Comparison of ENCODE assay signal across 1 cellular context in the genomic region with DNA sequence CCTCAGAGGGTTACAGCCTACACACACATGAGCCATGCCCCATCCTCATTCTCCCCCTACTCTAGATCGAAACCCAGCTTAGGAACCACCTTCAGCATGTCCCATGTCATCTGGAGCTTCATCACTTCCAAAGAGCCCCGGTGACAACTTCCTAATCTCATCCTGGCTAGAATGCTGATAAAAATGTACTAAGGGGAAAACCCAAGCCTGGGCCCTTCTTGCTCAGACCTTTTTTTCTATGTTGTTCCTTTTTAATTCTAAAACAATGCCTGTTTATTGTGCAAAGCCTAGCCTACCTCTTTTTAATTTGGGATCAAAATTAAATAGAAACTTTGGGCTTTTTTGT.
TF ChIP-seq lines count a peak whose summit lies in the region.

No MANE protein-coding gene starts in this region.

TF ChIP-seq in H1, 55 proteins besides CTCF, POLR2A, EP300 and RAD21 (continued from another document):
- TF ChIP-seq, protein P1, sequence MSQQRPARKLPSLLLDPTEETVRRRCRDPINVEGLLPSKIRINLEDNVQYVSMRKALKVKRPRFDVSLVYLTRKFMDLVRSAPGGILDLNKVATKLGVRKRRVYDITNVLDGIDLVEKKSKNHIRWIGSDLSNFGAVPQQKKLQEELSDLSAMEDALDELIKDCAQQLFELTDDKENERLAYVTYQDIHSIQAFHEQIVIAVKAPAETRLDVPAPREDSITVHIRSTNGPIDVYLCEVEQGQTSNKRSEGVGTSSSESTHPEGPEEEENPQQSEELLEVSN (IDR thresholded peaks at IDR 0.05): no peak
- TF ChIP-seq, protein P2, sequence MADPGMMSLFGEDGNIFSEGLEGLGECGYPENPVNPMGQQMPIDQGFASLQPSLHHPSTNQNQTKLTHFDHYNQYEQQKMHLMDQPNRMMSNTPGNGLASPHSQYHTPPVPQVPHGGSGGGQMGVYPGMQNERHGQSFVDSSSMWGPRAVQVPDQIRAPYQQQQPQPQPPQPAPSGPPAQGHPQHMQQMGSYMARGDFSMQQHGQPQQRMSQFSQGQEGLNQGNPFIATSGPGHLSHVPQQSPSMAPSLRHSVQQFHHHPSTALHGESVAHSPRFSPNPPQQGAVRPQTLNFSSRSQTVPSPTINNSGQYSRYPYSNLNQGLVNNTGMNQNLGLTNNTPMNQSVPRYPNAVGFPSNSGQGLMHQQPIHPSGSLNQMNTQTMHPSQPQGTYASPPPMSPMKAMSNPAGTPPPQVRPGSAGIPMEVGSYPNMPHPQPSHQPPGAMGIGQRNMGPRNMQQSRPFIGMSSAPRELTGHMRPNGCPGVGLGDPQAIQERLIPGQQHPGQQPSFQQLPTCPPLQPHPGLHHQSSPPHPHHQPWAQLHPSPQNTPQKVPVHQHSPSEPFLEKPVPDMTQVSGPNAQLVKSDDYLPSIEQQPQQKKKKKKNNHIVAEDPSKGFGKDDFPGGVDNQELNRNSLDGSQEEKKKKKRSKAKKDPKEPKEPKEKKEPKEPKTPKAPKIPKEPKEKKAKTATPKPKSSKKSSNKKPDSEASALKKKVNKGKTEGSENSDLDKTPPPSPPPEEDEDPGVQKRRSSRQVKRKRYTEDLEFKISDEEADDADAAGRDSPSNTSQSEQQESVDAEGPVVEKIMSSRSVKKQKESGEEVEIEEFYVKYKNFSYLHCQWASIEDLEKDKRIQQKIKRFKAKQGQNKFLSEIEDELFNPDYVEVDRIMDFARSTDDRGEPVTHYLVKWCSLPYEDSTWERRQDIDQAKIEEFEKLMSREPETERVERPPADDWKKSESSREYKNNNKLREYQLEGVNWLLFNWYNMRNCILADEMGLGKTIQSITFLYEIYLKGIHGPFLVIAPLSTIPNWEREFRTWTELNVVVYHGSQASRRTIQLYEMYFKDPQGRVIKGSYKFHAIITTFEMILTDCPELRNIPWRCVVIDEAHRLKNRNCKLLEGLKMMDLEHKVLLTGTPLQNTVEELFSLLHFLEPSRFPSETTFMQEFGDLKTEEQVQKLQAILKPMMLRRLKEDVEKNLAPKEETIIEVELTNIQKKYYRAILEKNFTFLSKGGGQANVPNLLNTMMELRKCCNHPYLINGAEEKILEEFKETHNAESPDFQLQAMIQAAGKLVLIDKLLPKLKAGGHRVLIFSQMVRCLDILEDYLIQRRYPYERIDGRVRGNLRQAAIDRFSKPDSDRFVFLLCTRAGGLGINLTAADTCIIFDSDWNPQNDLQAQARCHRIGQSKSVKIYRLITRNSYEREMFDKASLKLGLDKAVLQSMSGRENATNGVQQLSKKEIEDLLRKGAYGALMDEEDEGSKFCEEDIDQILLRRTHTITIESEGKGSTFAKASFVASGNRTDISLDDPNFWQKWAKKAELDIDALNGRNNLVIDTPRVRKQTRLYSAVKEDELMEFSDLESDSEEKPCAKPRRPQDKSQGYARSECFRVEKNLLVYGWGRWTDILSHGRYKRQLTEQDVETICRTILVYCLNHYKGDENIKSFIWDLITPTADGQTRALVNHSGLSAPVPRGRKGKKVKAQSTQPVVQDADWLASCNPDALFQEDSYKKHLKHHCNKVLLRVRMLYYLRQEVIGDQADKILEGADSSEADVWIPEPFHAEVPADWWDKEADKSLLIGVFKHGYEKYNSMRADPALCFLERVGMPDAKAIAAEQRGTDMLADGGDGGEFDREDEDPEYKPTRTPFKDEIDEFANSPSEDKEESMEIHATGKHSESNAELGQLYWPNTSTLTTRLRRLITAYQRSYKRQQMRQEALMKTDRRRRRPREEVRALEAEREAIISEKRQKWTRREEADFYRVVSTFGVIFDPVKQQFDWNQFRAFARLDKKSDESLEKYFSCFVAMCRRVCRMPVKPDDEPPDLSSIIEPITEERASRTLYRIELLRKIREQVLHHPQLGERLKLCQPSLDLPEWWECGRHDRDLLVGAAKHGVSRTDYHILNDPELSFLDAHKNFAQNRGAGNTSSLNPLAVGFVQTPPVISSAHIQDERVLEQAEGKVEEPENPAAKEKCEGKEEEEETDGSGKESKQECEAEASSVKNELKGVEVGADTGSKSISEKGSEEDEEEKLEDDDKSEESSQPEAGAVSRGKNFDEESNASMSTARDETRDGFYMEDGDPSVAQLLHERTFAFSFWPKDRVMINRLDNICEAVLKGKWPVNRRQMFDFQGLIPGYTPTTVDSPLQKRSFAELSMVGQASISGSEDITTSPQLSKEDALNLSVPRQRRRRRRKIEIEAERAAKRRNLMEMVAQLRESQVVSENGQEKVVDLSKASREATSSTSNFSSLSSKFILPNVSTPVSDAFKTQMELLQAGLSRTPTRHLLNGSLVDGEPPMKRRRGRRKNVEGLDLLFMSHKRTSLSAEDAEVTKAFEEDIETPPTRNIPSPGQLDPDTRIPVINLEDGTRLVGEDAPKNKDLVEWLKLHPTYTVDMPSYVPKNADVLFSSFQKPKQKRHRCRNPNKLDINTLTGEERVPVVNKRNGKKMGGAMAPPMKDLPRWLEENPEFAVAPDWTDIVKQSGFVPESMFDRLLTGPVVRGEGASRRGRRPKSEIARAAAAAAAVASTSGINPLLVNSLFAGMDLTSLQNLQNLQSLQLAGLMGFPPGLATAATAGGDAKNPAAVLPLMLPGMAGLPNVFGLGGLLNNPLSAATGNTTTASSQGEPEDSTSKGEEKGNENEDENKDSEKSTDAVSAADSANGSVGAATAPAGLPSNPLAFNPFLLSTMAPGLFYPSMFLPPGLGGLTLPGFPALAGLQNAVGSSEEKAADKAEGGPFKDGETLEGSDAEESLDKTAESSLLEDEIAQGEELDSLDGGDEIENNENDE (IDR thresholded peaks at IDR 0.05; ENCODE audit: insufficient replicate concordance, low read length): no peak
- TF ChIP-seq RXRA (IDR thresholded peaks at IDR 0.05; ENCODE audit: insufficient read depth, low read depth, low read length): no peak
- no peak for TF ChIP-seq TBP (IDR thresholded peaks at IDR 0.05; ENCODE audit: low read depth, low read length)
- TF ChIP-seq BACH1 (IDR thresholded peaks at IDR 0.05; ENCODE audit: low read length): no peak
- TF ChIP-seq EZH2 (IDR thresholded peaks at IDR 0.05; ENCODE audit: low read depth, low read length, severe bottlenecking): no peak
- TF ChIP-seq RBBP5 (IDR thresholded peaks at IDR 0.05; ENCODE audit: borderline replicate concordance, low read depth, low read length): no peak
- TF ChIP-seq FOSL1 (IDR thresholded peaks at IDR 0.05; ENCODE audit: insufficient read depth, low read depth, low read length): no peak
- no peak for TF ChIP-seq HDAC2 (IDR thresholded peaks at IDR 0.05; ENCODE audit: borderline replicate concordance in 1 of 2, low read depth in 2 of 2, low read length in 2 of 2)
- no peak for TF ChIP-seq TEAD4 (IDR thresholded peaks at IDR 0.05; ENCODE audit: low read depth, low read length)
